In genomic region chr1:237043846-237044636, GRCh38 we compare ENCODE assay signal across 18 cellular contexts. TPM values are rescaled to one million over a fixed set of nuclear protein-coding genes. Genes with fewer than 3 reads are reported as not detected.
A peak's percentile ranks its signal among the peaks of the same experiment; 100 is the strongest.
DNase-seq lines count a peak whose midpoint lies in the region; ATAC-seq and TF ChIP-seq lines count a peak whose summit lies in the region.
"Had no signal": no experiment of that assay in that cellular context is flagged by ENCODE, and none has a peak within 500 bp of the region (broad histone marks: within the 10 kb centered on the region; RNA-seq: fewer than 3 reads in every experiment).

No MANE protein-coding gene starts in this region.

- H3K9me3 ChIP-seq in heart left ventricle, result no peaks in the 10 kb centered on the region
- H3K9me3 ChIP-seq: body of pancreas had no signal

- H3K4me1 Mint-ChIP-seq in osteocyte (ENCODE audit: unreplicated experiment), result peaks cover 15% of the 10 kb centered on the region

- peak overlapping the region; percentile 12 for H3K4me3 Mint-ChIP-seq in osteocyte (ENCODE audit: unreplicated experiment)

- H3K9me3 Mint-ChIP-seq in osteocyte (ENCODE audit: unreplicated experiment), result no peaks in the 10 kb centered on the region
- H3K9me3 Mint-ChIP-seq: activated T-cell treated with anti-CD3 and anti-CD28 coated beads, Interleukin-2, amount 50 U/mL, for 72 hours had no signal

- peaks cover 0 to 13% (median 0%) of the 10 kb centered on the region in 12 donors for H3K4me1 ChIP-seq in heart left ventricle

- H3K27me3 Mint-ChIP-seq in osteocyte (ENCODE audit: unreplicated experiment), result peaks cover 35% of the 10 kb centered on the region

- DNase-seq in H7 (peak; percentile 35), RPMI8226 (peak; percentile 43), heart left ventricle (peak in 4 of 5 donors; percentile 71 to 88 (median 79)), osteocyte (ENCODE audit: extremely low spot score, unreplicated experiment) (no peak), GM19238 (ENCODE audit: insufficient read length, low spot score) (no peak), COLO829 (ENCODE audit: low spot score) (no peak), T-helper 9 cell (no peak)
- DNase-seq: activated CD4-positive, CD25-positive, alpha-beta regulatory T cell treated with anti-CD3 and anti-CD28 coated beads, Interleukin-2, amount 50 U/mL, for 72 hours; activated T-cell treated with anti-CD3 and anti-CD28 coated beads, Interleukin-2, amount 50 U/mL, for 72 hours; body of pancreas; NCI-H526 treated with DMSO at 0.1 percent for 48 hours; stimulated activated CD4-positive, alpha-beta T cell treated with anti-CD3 and anti-CD28 coated beads, Interleukin-4, amount 100 ng/mL, for 4 hours; stimulated activated naive CD4-positive, alpha-beta T cell treated with Interleukin-2 at 50 U/mL for 16 hours had no signal

- H3K4me3 ChIP-seq in H7 (ENCODE audit: insufficient read depth, low read depth, low read length) (peak overlapping the region; percentile 89), heart left ventricle (peak overlapping the region; percentile 54 to 85 (median 72))
- H3K4me3 ChIP-seq: body of pancreas had no signal

- H3K36me3 ChIP-seq in H7 (replicated peaks; ENCODE audit: control insufficient read depth, insufficient read depth, low read length) (no peaks in the 10 kb centered on the region), heart left ventricle (no peaks in the 10 kb centered on the region)

- peak overlapping the region; percentile 82 to 99 (median 96) for H3K27ac ChIP-seq in heart left ventricle
- H3K27ac ChIP-seq: body of pancreas, C4-2B had no signal

- ATAC-seq in heart left ventricle (peak; percentile 78 to 83 (median 80)), GM18861 (IDR thresholded peaks at IDR 0.05; ENCODE audit: unreplicated experiment) (no peak)
- ATAC-seq: activated T-cell treated with anti-CD3 and anti-CD28 coated beads, Interleukin-2, amount 50 U/mL, for 72 hours; body of pancreas had no signal

- TF ChIP-seq CTCF in heart left ventricle (IDR thresholded peaks at IDR 0.05), result no peak
- TF ChIP-seq CTCF in osteocyte (IDR thresholded peaks at IDR 0.05), result no peak

- H3K27ac Mint-ChIP-seq in osteocyte (ENCODE audit: unreplicated experiment), result no peak overlapping the region
- H3K27ac Mint-ChIP-seq: activated T-cell treated with anti-CD3 and anti-CD28 coated beads, Interleukin-2, amount 50 U/mL, for 72 hours had no signal

- intact Hi-C loops in heart left ventricle (cut with DNase I), result loop anchor here in 6 of 10 donors (1.0 to 10.0 kb wide), 10 partner anchors 46 to 341 kb away; no protein-coding TSS in a partner anchor

- H3K27me3 ChIP-seq in H7 (ENCODE audit: control insufficient read depth, insufficient read depth, low read length), result peaks cover 18% of the 10 kb centered on the region
- H3K27me3 ChIP-seq in heart left ventricle, result peaks cover 0 to 54% (median 11%) of the 10 kb centered on the region in 9 donors

- TF ChIP-seq POLR2A in heart left ventricle (IDR thresholded peaks at IDR 0.05), result peak in 1 of 2 donors; percentile 28

- H3K36me3 Mint-ChIP-seq in osteocyte (ENCODE audit: unreplicated experiment), result no peaks in the 10 kb centered on the region

- 8 to 18% (median 16%) methylated on average over 14 of the region's 14 CpGs for WGBS in heart left ventricle, 4 donors

RNA-seq across cellular contexts. Expression of gene RYR2, which starts 2.1 kb away (rescaled TPM):
- total RNA-seq in H7 (2014; rRNA removed; shearing (Covaris generic)), result 17.6 and 23.9 TPM in 2 replicates
- total RNA-seq in heart left ventricle, result 1,000 to 10,000 TPM in 1 of 9 donors, 100 to 1,000 TPM in 8; 408 to 1,319 (median 822) TPM
- 100 to 1,000 TPM in 1 of 2 donors, 10 to 100 TPM in 1; 77.7 to 144 TPM for polyA plus RNA-seq in heart left ventricle
- total RNA-seq in osteocyte, result 0.03 and 0.05 TPM in 2 replicates
- total RNA-seq: pulmonary artery endothelial cell had no signal

RNA-seq across cellular contexts. Expression of gene MT1HL1, which starts 39.8 kb away (rescaled TPM):
- total RNA-seq in H7 (2014; rRNA removed; shearing (Covaris generic)), result not detected in 2 replicates
- not detected for total RNA-seq in heart left ventricle
- polyA plus RNA-seq in heart left ventricle, result not detected
- not detected in 2 replicates for total RNA-seq in osteocyte
- total RNA-seq: activated T-cell treated with anti-CD3 and anti-CD28 coated beads, Interleukin-2, amount 50 U/mL, for 72 hours; body of pancreas; mononuclear cell; pulmonary artery endothelial cell; SK-MEL-5 had no signal

Comparison
In these comparisons a context has a peak if more than half of its experiments do, and no peak if none do; other contexts are left out.
1. DNase-seq: peak in H7 (single experiment), RPMI8226 (single experiment) and heart left ventricle (4 of 5); none in osteocyte (single experiment), GM19238 (single experiment), COLO829 (single experiment) and T-helper 9 cell (single experiment).
2. RNA of gene RYR2, which starts 2.1 kb away (total RNA-seq): 408 to 1,319 TPM in heart left ventricle; 17.6 to 23.9 TPM in H7 and 0.03 to 0.05 TPM in osteocyte; every median in the first group is over 10 times any median in the second.